1 cellular context compared by ENCODE assay signal in the genomic region with DNA sequence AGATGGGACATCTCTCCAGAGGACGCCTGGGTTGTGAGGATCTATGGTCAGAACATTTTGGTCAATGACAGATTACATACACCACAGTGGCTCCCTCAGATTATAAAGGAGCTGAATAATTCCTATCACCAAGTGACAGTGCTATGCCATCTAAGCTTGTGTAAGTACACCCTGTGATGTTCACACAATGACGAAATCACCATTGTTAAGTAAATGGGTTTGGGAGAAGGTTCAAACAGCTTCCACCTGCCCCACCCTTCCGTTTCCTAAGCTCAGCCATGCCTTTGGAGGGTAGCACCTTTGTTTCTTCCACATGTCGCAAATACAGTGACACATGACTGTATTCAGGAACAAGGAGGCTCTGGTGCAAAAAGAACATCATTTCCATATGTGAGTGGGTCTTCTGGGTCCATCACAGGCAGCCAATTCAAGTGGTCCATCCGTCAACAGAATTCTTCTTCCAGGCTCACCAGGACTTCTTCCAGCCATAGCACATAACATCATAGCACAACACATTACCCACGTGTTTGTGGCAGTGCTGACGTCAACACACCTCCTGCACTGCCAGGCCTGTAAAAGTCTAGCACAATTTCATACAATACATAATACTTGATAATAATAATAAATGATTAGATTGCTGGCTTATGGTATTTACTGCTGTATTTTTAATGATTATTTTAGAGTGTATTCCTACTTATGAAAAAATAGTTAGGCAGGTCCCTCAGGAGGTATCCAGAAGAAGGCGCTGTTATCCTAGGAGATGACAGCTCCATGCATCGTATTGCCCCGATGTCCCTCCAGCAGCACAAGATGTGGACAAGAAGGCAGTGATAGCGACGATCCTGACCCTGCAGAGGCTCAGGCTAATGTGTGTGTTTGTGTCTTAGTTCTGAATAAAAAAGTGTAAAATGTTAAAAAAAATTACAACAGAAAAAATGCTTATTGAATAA.
TF ChIP-seq lines count a peak whose summit lies in the region.

No MANE protein-coding gene starts in this region.

TF ChIP-seq in HepG2, 621 proteins besides CTCF, POLR2A, EP300 and RAD21 (continued from another document):
- TF ChIP-seq FOXP4 (CRISPR knock-in tag; IDR thresholded peaks at IDR 0.05) = no peak
- TF ChIP-seq MIER3 (CRISPR knock-in tag; IDR thresholded peaks at IDR 0.05; ENCODE audit: borderline replicate concordance) = peak; percentile 46; the same call in 1 of the 2 replicates
- TF ChIP-seq ZNF556 (CRISPR knock-in tag; IDR thresholded peaks at IDR 0.05; ENCODE audit: borderline replicate concordance) = no peak
- TF ChIP-seq TFE3 (CRISPR knock-in tag; IDR thresholded peaks at IDR 0.05) = 0 out of 2 replicates have a peak, but pooled peaks have one; percentile 57
- TF ChIP-seq ZNF431 (CRISPR knock-in tag; IDR thresholded peaks at IDR 0.05; ENCODE audit: borderline replicate concordance, low read depth) = 0 out of 2 replicates have a peak, but pooled peaks have one; percentile 46
- TF ChIP-seq CEBPB (IDR thresholded peaks at IDR 0.05; ENCODE audit: borderline replicate concordance, low read depth, low read length) = peak; percentile 77
- peak; percentile 46; the same call in 1 of the 2 replicates for TF ChIP-seq ETV5 (CRISPR knock-in tag; IDR thresholded peaks at IDR 0.05; ENCODE audit: borderline replicate concordance)
- peak; percentile 32; the same call in 1 of the 2 replicates for TF ChIP-seq GABPB1 (CRISPR knock-in tag; IDR thresholded peaks at IDR 0.05)
- TF ChIP-seq HOXA5 (CRISPR knock-in tag; IDR thresholded peaks at IDR 0.05) = no peak
- no peak for TF ChIP-seq SOX6 (IDR thresholded peaks at IDR 0.05)
- peak; percentile 81 for TF ChIP-seq SOX6 (CRISPR knock-in tag; IDR thresholded peaks at IDR 0.05)
- TF ChIP-seq RARA (CRISPR knock-in tag; IDR thresholded peaks at IDR 0.05) = peak; percentile 54
- TF ChIP-seq STAG1 (CRISPR knock-in tag; IDR thresholded peaks at IDR 0.05) = peak; percentile 56
- TF ChIP-seq HOXD1 (CRISPR knock-in tag; IDR thresholded peaks at IDR 0.05) = no peak
- no peak for TF ChIP-seq HNRNPUL1 (IDR thresholded peaks at IDR 0.05; ENCODE audit: low read depth, low read length)
- TF ChIP-seq CEBPG (CRISPR knock-in tag; IDR thresholded peaks at IDR 0.05) = peak; percentile 62; the same call in 1 of the 2 replicates
- TF ChIP-seq BATF2 (CRISPR knock-in tag; IDR thresholded peaks at IDR 0.05) = 0 out of 2 replicates have a peak, but pooled peaks have one; percentile 18
- TF ChIP-seq HNRNPL (IDR thresholded peaks at IDR 0.05; ENCODE audit: low read depth, low read length) = no peak
- TF ChIP-seq, protein P1, sequence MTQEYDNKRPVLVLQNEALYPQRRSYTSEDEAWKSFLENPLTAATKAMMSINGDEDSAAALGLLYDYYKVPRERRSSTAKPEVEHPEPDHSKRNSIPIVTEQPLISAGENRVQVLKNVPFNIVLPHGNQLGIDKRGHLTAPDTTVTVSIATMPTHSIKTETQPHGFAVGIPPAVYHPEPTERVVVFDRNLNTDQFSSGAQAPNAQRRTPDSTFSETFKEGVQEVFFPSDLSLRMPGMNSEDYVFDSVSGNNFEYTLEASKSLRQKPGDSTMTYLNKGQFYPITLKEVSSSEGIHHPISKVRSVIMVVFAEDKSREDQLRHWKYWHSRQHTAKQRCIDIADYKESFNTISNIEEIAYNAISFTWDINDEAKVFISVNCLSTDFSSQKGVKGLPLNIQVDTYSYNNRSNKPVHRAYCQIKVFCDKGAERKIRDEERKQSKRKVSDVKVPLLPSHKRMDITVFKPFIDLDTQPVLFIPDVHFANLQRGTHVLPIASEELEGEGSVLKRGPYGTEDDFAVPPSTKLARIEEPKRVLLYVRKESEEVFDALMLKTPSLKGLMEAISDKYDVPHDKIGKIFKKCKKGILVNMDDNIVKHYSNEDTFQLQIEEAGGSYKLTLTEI (CRISPR knock-in tag; conservative IDR thresholded peaks at IDR 0.05) = no peak
- TF ChIP-seq, protein P2, sequence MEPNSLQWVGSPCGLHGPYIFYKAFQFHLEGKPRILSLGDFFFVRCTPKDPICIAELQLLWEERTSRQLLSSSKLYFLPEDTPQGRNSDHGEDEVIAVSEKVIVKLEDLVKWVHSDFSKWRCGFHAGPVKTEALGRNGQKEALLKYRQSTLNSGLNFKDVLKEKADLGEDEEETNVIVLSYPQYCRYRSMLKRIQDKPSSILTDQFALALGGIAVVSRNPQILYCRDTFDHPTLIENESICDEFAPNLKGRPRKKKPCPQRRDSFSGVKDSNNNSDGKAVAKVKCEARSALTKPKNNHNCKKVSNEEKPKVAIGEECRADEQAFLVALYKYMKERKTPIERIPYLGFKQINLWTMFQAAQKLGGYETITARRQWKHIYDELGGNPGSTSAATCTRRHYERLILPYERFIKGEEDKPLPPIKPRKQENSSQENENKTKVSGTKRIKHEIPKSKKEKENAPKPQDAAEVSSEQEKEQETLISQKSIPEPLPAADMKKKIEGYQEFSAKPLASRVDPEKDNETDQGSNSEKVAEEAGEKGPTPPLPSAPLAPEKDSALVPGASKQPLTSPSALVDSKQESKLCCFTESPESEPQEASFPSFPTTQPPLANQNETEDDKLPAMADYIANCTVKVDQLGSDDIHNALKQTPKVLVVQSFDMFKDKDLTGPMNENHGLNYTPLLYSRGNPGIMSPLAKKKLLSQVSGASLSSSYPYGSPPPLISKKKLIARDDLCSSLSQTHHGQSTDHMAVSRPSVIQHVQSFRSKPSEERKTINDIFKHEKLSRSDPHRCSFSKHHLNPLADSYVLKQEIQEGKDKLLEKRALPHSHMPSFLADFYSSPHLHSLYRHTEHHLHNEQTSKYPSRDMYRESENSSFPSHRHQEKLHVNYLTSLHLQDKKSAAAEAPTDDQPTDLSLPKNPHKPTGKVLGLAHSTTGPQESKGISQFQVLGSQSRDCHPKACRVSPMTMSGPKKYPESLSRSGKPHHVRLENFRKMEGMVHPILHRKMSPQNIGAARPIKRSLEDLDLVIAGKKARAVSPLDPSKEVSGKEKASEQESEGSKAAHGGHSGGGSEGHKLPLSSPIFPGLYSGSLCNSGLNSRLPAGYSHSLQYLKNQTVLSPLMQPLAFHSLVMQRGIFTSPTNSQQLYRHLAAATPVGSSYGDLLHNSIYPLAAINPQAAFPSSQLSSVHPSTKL (CRISPR knock-in tag; IDR thresholded peaks at IDR 0.05) = peak; percentile 71
- 0 out of 2 replicates have a peak, but pooled peaks have one; percentile 56 for TF ChIP-seq ZBTB21 (CRISPR knock-in tag; IDR thresholded peaks at IDR 0.05)
- no peak for TF ChIP-seq NR3C1 (CRISPR knock-in tag; IDR thresholded peaks at IDR 0.05)
- peak; percentile 67; the same call in 1 of the 2 replicates for TF ChIP-seq SOX13 (IDR thresholded peaks at IDR 0.05)
- TF ChIP-seq SOX13 (CRISPR knock-in tag; conservative IDR thresholded peaks at IDR 0.05 in 1 of 2, IDR thresholded peaks at IDR 0.05 in 1 of 2) = peak in 1 of 2 experiments; percentile 93; a peak in 2 of 4 replicates
- TF ChIP-seq, protein P3, sequence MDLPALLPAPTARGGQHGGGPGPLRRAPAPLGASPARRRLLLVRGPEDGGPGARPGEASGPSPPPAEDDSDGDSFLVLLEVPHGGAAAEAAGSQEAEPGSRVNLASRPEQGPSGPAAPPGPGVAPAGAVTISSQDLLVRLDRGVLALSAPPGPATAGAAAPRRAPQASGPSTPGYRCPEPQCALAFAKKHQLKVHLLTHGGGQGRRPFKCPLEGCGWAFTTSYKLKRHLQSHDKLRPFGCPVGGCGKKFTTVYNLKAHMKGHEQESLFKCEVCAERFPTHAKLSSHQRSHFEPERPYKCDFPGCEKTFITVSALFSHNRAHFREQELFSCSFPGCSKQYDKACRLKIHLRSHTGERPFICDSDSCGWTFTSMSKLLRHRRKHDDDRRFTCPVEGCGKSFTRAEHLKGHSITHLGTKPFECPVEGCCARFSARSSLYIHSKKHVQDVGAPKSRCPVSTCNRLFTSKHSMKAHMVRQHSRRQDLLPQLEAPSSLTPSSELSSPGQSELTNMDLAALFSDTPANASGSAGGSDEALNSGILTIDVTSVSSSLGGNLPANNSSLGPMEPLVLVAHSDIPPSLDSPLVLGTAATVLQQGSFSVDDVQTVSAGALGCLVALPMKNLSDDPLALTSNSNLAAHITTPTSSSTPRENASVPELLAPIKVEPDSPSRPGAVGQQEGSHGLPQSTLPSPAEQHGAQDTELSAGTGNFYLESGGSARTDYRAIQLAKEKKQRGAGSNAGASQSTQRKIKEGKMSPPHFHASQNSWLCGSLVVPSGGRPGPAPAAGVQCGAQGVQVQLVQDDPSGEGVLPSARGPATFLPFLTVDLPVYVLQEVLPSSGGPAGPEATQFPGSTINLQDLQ (CRISPR knock-in tag; IDR thresholded peaks at IDR 0.05) = no peak
- TF ChIP-seq, protein P4, sequence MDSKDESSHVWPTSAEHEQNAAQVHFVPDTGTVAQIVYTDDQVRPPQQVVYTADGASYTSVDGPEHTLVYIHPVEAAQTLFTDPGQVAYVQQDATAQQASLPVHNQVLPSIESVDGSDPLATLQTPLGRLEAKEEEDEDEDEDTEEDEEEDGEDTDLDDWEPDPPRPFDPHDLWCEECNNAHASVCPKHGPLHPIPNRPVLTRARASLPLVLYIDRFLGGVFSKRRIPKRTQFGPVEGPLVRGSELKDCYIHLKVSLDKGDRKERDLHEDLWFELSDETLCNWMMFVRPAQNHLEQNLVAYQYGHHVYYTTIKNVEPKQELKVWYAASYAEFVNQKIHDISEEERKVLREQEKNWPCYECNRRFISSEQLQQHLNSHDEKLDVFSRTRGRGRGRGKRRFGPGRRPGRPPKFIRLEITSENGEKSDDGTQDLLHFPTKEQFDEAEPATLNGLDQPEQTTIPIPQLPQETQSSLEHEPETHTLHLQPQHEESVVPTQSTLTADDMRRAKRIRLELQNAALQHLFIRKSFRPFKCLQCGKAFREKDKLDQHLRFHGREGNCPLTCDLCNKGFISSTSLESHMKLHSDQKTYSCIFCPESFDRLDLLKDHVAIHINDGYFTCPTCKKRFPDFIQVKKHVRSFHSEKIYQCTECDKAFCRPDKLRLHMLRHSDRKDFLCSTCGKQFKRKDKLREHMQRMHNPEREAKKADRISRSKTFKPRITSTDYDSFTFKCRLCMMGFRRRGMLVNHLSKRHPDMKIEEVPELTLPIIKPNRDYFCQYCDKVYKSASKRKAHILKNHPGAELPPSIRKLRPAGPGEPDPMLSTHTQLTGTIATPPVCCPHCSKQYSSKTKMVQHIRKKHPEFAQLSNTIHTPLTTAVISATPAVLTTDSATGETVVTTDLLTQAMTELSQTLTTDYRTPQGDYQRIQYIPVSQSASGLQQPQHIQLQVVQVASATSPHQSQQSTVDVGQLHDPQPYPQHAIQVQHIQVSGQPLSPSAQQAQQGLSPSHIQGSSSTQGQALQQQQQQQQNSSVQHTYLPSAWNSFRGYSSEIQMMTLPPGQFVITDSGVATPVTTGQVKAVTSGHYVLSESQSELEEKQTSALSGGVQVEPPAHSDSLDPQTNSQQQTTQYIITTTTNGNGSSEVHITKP (CRISPR knock-in tag; IDR thresholded peaks at IDR 0.05; ENCODE audit: low read depth) = 0 out of 2 replicates have a peak, but pooled peaks have one; percentile 22
- peak; percentile 66; the same call in 1 of the 2 replicates for TF ChIP-seq FOSL2 (CRISPR knock-in tag; IDR thresholded peaks at IDR 0.05)
- TF ChIP-seq MNT (IDR thresholded peaks at IDR 0.05) = peak; percentile 86
- TF ChIP-seq FOXP1 (IDR thresholded peaks at IDR 0.05) = no peak
- TF ChIP-seq FOXP1 (CRISPR knock-in tag; IDR thresholded peaks at IDR 0.05) = 0 out of 2 replicates have a peak, but pooled peaks have one; percentile 7
